In the genomic region with DNA sequence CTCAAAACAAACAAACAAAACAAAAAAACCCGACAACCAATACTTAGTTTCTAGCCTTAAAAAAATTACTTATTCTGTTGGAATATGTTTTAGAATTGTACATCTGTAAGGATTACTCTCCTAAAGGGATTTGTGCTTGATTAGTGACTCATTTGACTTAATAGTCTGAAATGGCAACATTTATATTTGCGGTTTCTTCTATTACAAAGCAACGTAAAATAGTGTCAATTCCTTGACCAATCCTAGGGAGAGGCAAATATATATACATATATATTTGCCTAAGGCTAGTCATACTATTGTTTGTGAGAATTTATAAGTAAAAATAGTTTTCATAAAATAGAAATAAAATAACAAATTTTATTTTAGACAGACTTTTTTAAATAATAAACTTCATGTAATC, we compare ENCODE assay signal across 17 cellular contexts. TPM values are rescaled to one million over a fixed set of nuclear protein-coding genes. Genes with fewer than 3 reads are reported as not detected.
A peak's percentile ranks its signal among the peaks of the same experiment; 100 is the strongest.
DNase-seq lines count a peak whose midpoint lies in the region; ATAC-seq, FAIRE-seq and TF ChIP-seq lines count a peak whose summit lies in the region.
"Had no signal": no experiment of that assay in that cellular context is flagged by ENCODE, and none has a peak within 500 bp of the region (broad histone marks: within the 10 kb centered on the region; RNA-seq: fewer than 3 reads in every experiment).

No MANE protein-coding gene starts in this region.

- in situ Hi-C loops in HepG2 (cut with HindIII; ENCODE audit: extremely low pct_ligation_motif_present, low pct_unique_long_range_greater_than_20kb) = no loop called here

- DNase-seq in PC-3 (peak; percentile 56), epithelial cell of prostate (ENCODE audit: low read depth, low spot score) (no peak), psoas muscle (no peak), OCI-M2 (lab: John Stamatoyannopoulos, UW; ENCODE audit: unreplicated experiment) (no peak), islet precursor cell (no peak), D341Med (ENCODE audit: low spot score) (no peak), HepG2 (ENCODE audit: low spot score) (no peak)
- DNase-seq: BE2C; CD4-positive, alpha-beta memory T cell; DMS79 treated with DMSO at 0.1 percent for 48 hours; GF-D8; GOT3; H7; HFFc6 had no signal

- H2AFZ ChIP-seq in PC-3 (ENCODE audit: low read length) (no peak overlapping the region), HepG2 (ENCODE audit: low read length) (no peak overlapping the region)

- no peaks in the 10 kb centered on the region for H4K20me1 ChIP-seq in BLaER1 treated with 17β-estradiol and CSF1 and Interleukin-3, amounts not matched to agents 10 nM and 100 nM
- H4K20me1 ChIP-seq in PC-3 (ENCODE audit: low read length) (no peaks in the 10 kb centered on the region), HepG2 (ENCODE audit: insufficient read depth, low read length) (no peaks in the 10 kb centered on the region)

- H3K79me2 ChIP-seq in PC-3 (ENCODE audit: low read length) (no peaks in the 10 kb centered on the region), HepG2 (ENCODE audit: insufficient read depth, low read length) (no peaks in the 10 kb centered on the region)

- TF ChIP-seq EP300 in HepG2 (IDR thresholded peaks at IDR 0.05; ENCODE audit: low read depth in 2 of 2, low read length in 2 of 2) = no peak
- TF ChIP-seq EP300 in HepG2 (CRISPR knock-in tag; IDR thresholded peaks at IDR 0.05; ENCODE audit: borderline replicate concordance) = no peak

- peak overlapping the region in 2 of 11 experiments; percentile 61 to 80; a peak in 3 of 22 replicates for H3K4me2 ChIP-seq in BLaER1 treated with 17β-estradiol and CSF1 and Interleukin-3, amounts not matched to agents 10 nM and 100 nM
- H3K4me2 ChIP-seq in PC-3 (ENCODE audit: low read length) = no peak overlapping the region
- no peak overlapping the region for H3K4me2 ChIP-seq in HepG2 (ENCODE audit: low read depth, low read length)

- TF ChIP-seq RAD21 in HepG2 (CRISPR knock-in tag; IDR thresholded peaks at IDR 0.05) = no peak

- no peak for TF ChIP-seq POLR2A in HepG2 (IDR thresholded peaks at IDR 0.05; ENCODE audit: insufficient read depth in 1 of 2, low read depth in 2 of 2, low read length in 2 of 2)

- ATAC-seq in PC-3 = peak; percentile 95
- ATAC-seq in psoas muscle = no peak
- ATAC-seq in HepG2 = no peak
- ATAC-seq: HCT116 had no signal

- H3K9me2 ChIP-seq in PC-3 (replicated peaks; ENCODE audit: low read length) = no peaks in the 10 kb centered on the region

- no peak overlapping the region for H3K4me3 ChIP-seq in BLaER1 treated with 17β-estradiol and CSF1 and Interleukin-3, amounts not matched to agents 10 nM and 100 nM
- no peak overlapping the region for H3K4me3 ChIP-seq in PC-3 (ENCODE audit: low read length)
- no peak overlapping the region for H3K4me3 ChIP-seq in psoas muscle
- H3K4me3 ChIP-seq in HepG2 (replicated peaks in 1 of 3; ENCODE audit: insufficient read depth in 1 of 3, low read depth in 2 of 3, low read length in 3 of 3) = no peak overlapping the region

- CTCF ChIA-PET in PC-3 (lab: Charles Lee) (no interaction called here), HepG2 (lab: Yijun Ruan, JAX; ENCODE audit: low intra/inter-chr PET ratio, low total read pairs) (no interaction called here)

- peaks cover 46 to 81% (median 69%) of the 10 kb centered on the region in 11 experiments for H3K9me3 ChIP-seq in BLaER1 treated with 17β-estradiol and CSF1 and Interleukin-3, amounts not matched to agents 10 nM and 100 nM (replicated peaks in 1 of 11)
- H3K9me3 ChIP-seq in PC-3 (ENCODE audit: low read length) (peaks cover 22% of the 10 kb centered on the region), psoas muscle (peaks cover 11% of the 10 kb centered on the region), HepG2 (ENCODE audit: low read length) (peaks cover 30% of the 10 kb centered on the region)
- H3K9me3 ChIP-seq: BE2C had no signal

- H3K27me3 ChIP-seq in BLaER1 treated with 17β-estradiol and CSF1 and Interleukin-3, amounts not matched to agents 10 nM and 100 nM = no peaks in the 10 kb centered on the region
- no peaks in the 10 kb centered on the region for H3K27me3 ChIP-seq in PC-3 (ENCODE audit: low read length)
- H3K27me3 ChIP-seq in psoas muscle (ENCODE audit: insufficient read depth in 3 of 3, low read length in 2 of 3) = no peaks in the 10 kb centered on the region
- H3K27me3 ChIP-seq in HepG2 (ENCODE audit: control insufficient read depth in 1 of 2, insufficient read depth in 2 of 2, low read length in 2 of 2) = no peaks in the 10 kb centered on the region
- H3K27me3 ChIP-seq: BE2C had no signal

- TF ChIP-seq CTCF in PC-3 (conservative IDR thresholded peaks at IDR 0.05; ENCODE audit: low read depth, low read length) = no peak
- no peak for TF ChIP-seq CTCF in psoas muscle (IDR thresholded peaks at IDR 0.05)
- no peak for TF ChIP-seq CTCF in HepG2 (CRISPR knock-in tag; IDR thresholded peaks at IDR 0.05)

- no peaks in the 10 kb centered on the region for H3F3A ChIP-seq in PC-3 (ENCODE audit: low read length, unreplicated experiment)

- H3K4me1 ChIP-seq in BLaER1 treated with 17β-estradiol and CSF1 and Interleukin-3, amounts not matched to agents 10 nM and 100 nM = peaks cover 24 to 62% (median 27%) of the 10 kb centered on the region in 10 experiments
- H3K4me1 ChIP-seq in PC-3 (ENCODE audit: insufficient read depth, low read length) (peaks cover 14% of the 10 kb centered on the region; the same call in 1 of the 2 replicates), psoas muscle (no peaks in the 10 kb centered on the region), HepG2 (ENCODE audit: insufficient read depth, low read length) (peaks cover 14% of the 10 kb centered on the region)
- H3K4me1 ChIP-seq: BE2C had no signal

- peak overlapping the region in 3 of 11 experiments; percentile 77 to 90 (median 80); a peak in 5 of 22 replicates for H3K9ac ChIP-seq in BLaER1 treated with 17β-estradiol and CSF1 and Interleukin-3, amounts not matched to agents 10 nM and 100 nM
- H3K9ac ChIP-seq in PC-3 (ENCODE audit: low read length) (no peak overlapping the region), HepG2 (ENCODE audit: insufficient read depth, low read depth, low read length) (no peak overlapping the region)

- POLR2A ChIA-PET in PC-3 (lab: Charles Lee; ENCODE audit: unreplicated experiment) = no interaction called here
- POLR2A ChIA-PET in HepG2 (lab: Yijun Ruan, JAX) = interaction anchor here (1.6 kb wide), 1 partner anchor 67 kb away, joined by 7 read pairs; the partner anchor contains the start of gene KLHDC8B

- FAIRE-seq in HepG2 (lab: Jason Lieb, UNC) = no peak
- FAIRE-seq: HTR-8/SVneo had no signal

- intact Hi-C loops in PC-3 (cut with micrococcal nuclease) (loop anchor here (1.0 kb wide), 2 partner anchors 8 to 19 kb away; no protein-coding TSS in a partner anchor), psoas muscle (cut with DNase I) (no loop called here), HepG2 (cut with micrococcal nuclease; ENCODE audit: unreplicated experiment) (no loop called here)

- H3K36me3 ChIP-seq in BLaER1 treated with 17β-estradiol and CSF1 and Interleukin-3, amounts not matched to agents 10 nM and 100 nM = 0 out of 22 replicates have a peak, but pooled peaks cover 0 to 10% (median 0%) of the 10 kb centered on the region in 11 experiments
- no peaks in the 10 kb centered on the region; the same call in 1 of the 2 replicates for H3K36me3 ChIP-seq in PC-3 (ENCODE audit: low read depth, low read length)
- peaks cover 0 to 37% of the 10 kb centered on the region in 2 donors for H3K36me3 ChIP-seq in psoas muscle (ENCODE audit: insufficient read depth in 1 of 2, low read depth in 1 of 2)
- no peaks in the 10 kb centered on the region for H3K36me3 ChIP-seq in HepG2 (replicated peaks in 1 of 2; ENCODE audit: control insufficient read depth in 1 of 2, insufficient read depth in 2 of 2, low read length in 2 of 2)
- H3K36me3 ChIP-seq: BE2C had no signal

- WGBS in psoas muscle, 3 donors = 88 to 92% (median 90%) methylated on average over 3 of the region's 3 CpGs
- WGBS in HepG2 (ENCODE audit: low lambda C conversion rate) = 70% methylated on average over 3 of the region's 3 CpGs

- peak overlapping the region; percentile 91 to 99 (median 93) for H3K27ac ChIP-seq in BLaER1 treated with 17β-estradiol and CSF1 and Interleukin-3, amounts not matched to agents 10 nM and 100 nM
- peak overlapping the region; percentile 67 for H3K27ac ChIP-seq in PC-3 (ENCODE audit: low read length)
- peak overlapping the region; percentile 94 for H3K27ac ChIP-seq in epithelial cell of prostate
- peak overlapping the region; percentile 64 for H3K27ac ChIP-seq in psoas muscle
- no peak overlapping the region for H3K27ac ChIP-seq in HepG2 (ENCODE audit: extremely low read length, insufficient read depth, low read length)

- BruUV-seq in PC-3 (replicated peaks; lab: Mats Ljungman, UMichigan) (no TSS peak), HepG2 (replicated peaks; lab: Mats Ljungman, UMichigan) (no TSS peak)

TF ChIP-seq in HepG2, 621 proteins besides CTCF, POLR2A, EP300 and RAD21 (continues in another document):
- no peak for TF ChIP-seq PITX1 (CRISPR knock-in tag; IDR thresholded peaks at IDR 0.05)
- TF ChIP-seq TBX3 (IDR thresholded peaks at IDR 0.05; ENCODE audit: borderline replicate concordance) = no peak
- no peak for TF ChIP-seq RXRB (CRISPR knock-in tag; IDR thresholded peaks at IDR 0.05; ENCODE audit: borderline replicate concordance)

RNA-seq across cellular contexts. Expression of gene C3orf62, which starts 39.7 kb away (rescaled TPM):
- 3.9 and 10.3 TPM in 2 replicates for total RNA-seq in PC-3 (2014; rRNA removed)
- total RNA-seq in psoas muscle = 1 to 10 TPM; 1.7 to 2.0 (median 1.9) TPM
- polyA plus RNA-seq in psoas muscle = 1 to 10 TPM; 1.5 to 3.7 (median 2.8) TPM
- total RNA-seq in HepG2 (2016; rRNA removed; fragmentation: Illumina TruSeq; extraction: Trizol) = 1.2 and 1.6 TPM in 2 replicates
- 0.44 and 1.3 TPM in 2 replicates for total RNA-seq in HepG2 (2016; cell fraction: cytosol; rRNA removed; fragmentation: Illumina TruSeq; extraction: Trizol; ENCODE audit: low read depth)
- total RNA-seq in HepG2 (2016; cell fraction: insoluble cytoplasmic fraction; rRNA removed; fragmentation: Illumina TruSeq; extraction: Trizol) = 1.3 and 1.4 TPM in 2 replicates
- total RNA-seq in HepG2 (2016; cell fraction: membrane; rRNA removed; fragmentation: Illumina TruSeq; extraction: Trizol) = 0.86 and 1.7 TPM in 2 replicates
- 2.2 and 3.0 TPM in 2 replicates for total RNA-seq in HepG2 (2016; cell fraction: nucleus; rRNA removed; fragmentation: Illumina TruSeq; extraction: Trizol)
- polyA plus RNA-seq in HepG2 (2011; rRNA removed) = 3.9 and 4.3 TPM in 2 replicates
- 1.7 and 2.3 TPM in 2 replicates for polyA plus RNA-seq in HepG2 (2011; cell fraction: cytosol; rRNA removed)
- 10.2 and 11.2 TPM in 2 replicates for polyA plus RNA-seq in HepG2 (2011; cell fraction: nucleus; rRNA removed)
- polyA plus RNA-seq in HepG2 (2012) = 3.0 and 3.6 TPM in 2 replicates
- polyA plus RNA-seq in HepG2 (2016; cell fraction: cytosol; fragmentation: Illumina TruSeq; extraction: Trizol; ENCODE audit: low read depth) = 0.58 and 0.86 TPM in 2 replicates
- polyA plus RNA-seq in HepG2 (2016; cell fraction: insoluble cytoplasmic fraction; fragmentation: Illumina TruSeq; extraction: Trizol; ENCODE audit: low read depth) = 2.0 and 2.7 TPM in 2 replicates
- 1.1 and 1.2 TPM in 2 replicates for polyA plus RNA-seq in HepG2 (2016; cell fraction: membrane; fragmentation: Illumina TruSeq; extraction: Trizol; ENCODE audit: low read depth)
- polyA plus RNA-seq in HepG2 (2016; cell fraction: nucleus; fragmentation: Illumina TruSeq; extraction: Trizol; ENCODE audit: insufficient read depth, low read depth) = 17.7 and 17.8 TPM in 2 replicates
- polyA minus RNA-seq in HepG2 (2011; rRNA and poly(A)+ RNA removed; ENCODE audit: low replicate concordance) = 2.3 and 13.0 TPM in 2 replicates
- 0.89 and 1.1 TPM in 2 replicates for polyA minus RNA-seq in HepG2 (2011; cell fraction: cytosol; rRNA and poly(A)+ RNA removed)
- polyA minus RNA-seq in HepG2 (2011; cell fraction: nucleus; rRNA and poly(A)+ RNA removed) = 10.1 and 11.5 TPM in 2 replicates
